In genomic region chr5:107557051-107557658, GRCh38 we compare ENCODE assay signal across 11 cellular contexts.
DNase-seq lines count a peak whose midpoint lies in the region; ATAC-seq, FAIRE-seq and TF ChIP-seq lines count a peak whose summit lies in the region.
"Had no signal": no experiment of that assay in that cellular context is flagged by ENCODE, and none has a peak within 500 bp of the region (broad histone marks: within the 10 kb centered on the region; RNA-seq: fewer than 3 reads in every experiment).

No MANE protein-coding gene starts in this region.

- H3K4me3 Mint-ChIP-seq in activated T-cell treated with anti-CD3 and anti-CD28 coated beads, Interleukin-2, amount 50 U/mL, for 24 hours, result no peak overlapping the region
- H3K4me3 Mint-ChIP-seq: activated CD8-positive, alpha-beta memory T cell treated with anti-CD3 and anti-CD28 coated beads, Interleukin-2, amount 10 ng/mL, durations not matched to agents 7 days and 5 days had no signal

- H3K9me3 Mint-ChIP-seq in activated T-cell treated with anti-CD3 and anti-CD28 coated beads, Interleukin-2, amount 50 U/mL, for 24 hours, result no peaks in the 10 kb centered on the region

- H3K27me3 Mint-ChIP-seq in activated T-cell treated with anti-CD3 and anti-CD28 coated beads, Interleukin-2, amount 50 U/mL, for 24 hours, result no peaks in the 10 kb centered on the region

- H3K4me3 ChIP-seq in left ventricle myocardium inferior (peak overlapping the region; percentile 13), skeletal muscle tissue (ENCODE audit: low read length in 3 of 3) (no peak overlapping the region)
- H3K4me3 ChIP-seq: lung, uterus had no signal

- H3K4me1 Mint-ChIP-seq in activated T-cell treated with anti-CD3 and anti-CD28 coated beads, Interleukin-2, amount 50 U/mL, for 24 hours (ENCODE audit: low read depth), result no peaks in the 10 kb centered on the region
- H3K4me1 Mint-ChIP-seq: activated CD8-positive, alpha-beta memory T cell treated with anti-CD3 and anti-CD28 coated beads, Interleukin-2, amount 10 ng/mL, durations not matched to agents 7 days and 5 days had no signal

- H3K9me3 ChIP-seq in left ventricle myocardium inferior (replicated peaks), result no peaks in the 10 kb centered on the region
- H3K9me3 ChIP-seq in skeletal muscle tissue (ENCODE audit: control insufficient read depth in 3 of 3, low read length in 3 of 3), result no peaks in the 10 kb centered on the region
- H3K9me3 ChIP-seq: uterus had no signal

- H3K4me1 ChIP-seq in left ventricle myocardium inferior (peaks cover 40% of the 10 kb centered on the region), skeletal muscle tissue (ENCODE audit: control insufficient read depth in 3 of 3, insufficient read depth in 3 of 3, low read length in 3 of 3) (peaks cover 3 to 10% (median 5%) of the 10 kb centered on the region in 3 donors)
- H3K4me1 ChIP-seq: uterus had no signal

- no peaks in the 10 kb centered on the region for H3K36me3 ChIP-seq in left ventricle myocardium inferior
- H3K36me3 ChIP-seq in skeletal muscle tissue (ENCODE audit: control insufficient read depth in 3 of 3, insufficient read depth in 3 of 3, low read length in 3 of 3), result no peaks in the 10 kb centered on the region
- H3K36me3 ChIP-seq: uterus had no signal

- no peak for ATAC-seq in GM21576 (IDR thresholded peaks at IDR 0.05; ENCODE audit: unreplicated experiment)
- ATAC-seq: activated CD8-positive, alpha-beta memory T cell treated with anti-CD3 and anti-CD28 coated beads, Interleukin-2, amount 10 ng/mL, durations not matched to agents 7 days and 5 days had no signal

- FAIRE-seq in HTR-8/SVneo (lab: Jason Lieb, UNC), result peak; percentile 64

- intact Hi-C loops in left ventricle myocardium inferior (cut with micrococcal nuclease), result no loop called here

- H3K27ac Mint-ChIP-seq in activated T-cell treated with anti-CD3 and anti-CD28 coated beads, Interleukin-2, amount 50 U/mL, for 24 hours, result no peak overlapping the region
- H3K27ac Mint-ChIP-seq: activated CD8-positive, alpha-beta memory T cell treated with anti-CD3 and anti-CD28 coated beads, Interleukin-2, amount 10 ng/mL, durations not matched to agents 7 days and 5 days had no signal

- no peak for TF ChIP-seq CTCF in left ventricle myocardium inferior (IDR thresholded peaks at IDR 0.05; ENCODE audit: borderline replicate concordance)

- no peaks in the 10 kb centered on the region for H3K27me3 ChIP-seq in left ventricle myocardium inferior (ENCODE audit: low read depth)
- H3K27me3 ChIP-seq in skeletal muscle tissue (ENCODE audit: control insufficient read depth in 3 of 3, insufficient read depth in 3 of 3, low read length in 3 of 3), result no peaks in the 10 kb centered on the region
- H3K27me3 ChIP-seq: uterus had no signal

- H3K27ac ChIP-seq in left ventricle myocardium inferior (replicated peaks) (peak overlapping the region; percentile 81), skeletal muscle tissue (ENCODE audit: low read depth, low read length) (peak overlapping the region; percentile 67)
- H3K27ac ChIP-seq: uterus had no signal

- DNase-seq in HTR-8/SVneo (ENCODE audit: insufficient read length, low spot score) (peak; percentile 59), T1000 (lab: John Stamatoyannopoulos, UW) (peak; percentile 73), left ventricle myocardium inferior (peak; percentile 55), NCI-H1092 treated with DMSO at 0.1 percent for 48 hours (lab: John Stamatoyannopoulos, UW) (no peak)
- DNase-seq in activated T-cell treated with anti-CD3 and anti-CD28 coated beads, Interleukin-2, amount 50 U/mL, for 24 hours, result no peak
- DNase-seq: activated CD8-positive, alpha-beta memory T cell treated with anti-CD3 and anti-CD28 coated beads, Interleukin-2, amount 10 ng/mL, durations not matched to agents 7 days and 5 days; effector CD4-positive, alpha-beta T cell; uterus had no signal

- no peaks in the 10 kb centered on the region for H3K36me3 Mint-ChIP-seq in activated T-cell treated with anti-CD3 and anti-CD28 coated beads, Interleukin-2, amount 50 U/mL, for 24 hours (ENCODE audit: low read depth)
- H3K36me3 Mint-ChIP-seq: activated CD8-positive, alpha-beta memory T cell treated with anti-CD3 and anti-CD28 coated beads, Interleukin-2, amount 10 ng/mL, durations not matched to agents 7 days and 5 days had no signal

- peak overlapping the region in 2 of 3 donors; percentile 45 to 47 for H3K9ac ChIP-seq in skeletal muscle tissue (ENCODE audit: low read depth in 1 of 3, low read length in 3 of 3)

Comparison
In these comparisons a context has a peak if more than half of its experiments do, and no peak if none do; other contexts are left out.
1. DNase-seq: peak in HTR-8/SVneo (single experiment), T1000 (single experiment) and left ventricle myocardium inferior (single experiment); none in NCI-H1092 treated with DMSO at 0.1 percent for 48 hours (single experiment) and activated T-cell treated with anti-CD3 and anti-CD28 coated beads, Interleukin-2, amount 50 U/mL, for 24 hours (single experiment).